In the genomic region with DNA sequence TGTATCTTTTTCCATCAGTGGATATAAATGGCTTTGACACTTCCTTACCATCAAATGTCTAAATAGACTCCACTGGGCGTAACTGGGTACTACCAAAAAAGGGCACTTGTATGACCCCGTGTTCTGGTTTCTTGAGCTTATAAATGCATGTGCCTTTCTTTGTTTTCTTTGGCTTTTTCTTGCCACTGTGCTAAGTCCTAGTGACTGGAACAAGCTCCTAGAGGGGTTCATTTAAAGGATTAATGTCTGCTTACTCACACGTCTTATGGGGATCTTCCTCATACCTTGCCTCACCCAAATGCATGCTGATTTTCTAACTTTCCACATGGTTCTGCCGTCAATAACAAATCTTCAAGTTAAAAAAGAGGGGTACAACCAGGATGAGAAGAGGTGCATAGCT, we compare ENCODE assay signal across 23 cellular contexts. TPM values are rescaled to one million over a fixed set of nuclear protein-coding genes. Genes with fewer than 3 reads are reported as not detected.
DNase-seq lines count a peak whose midpoint lies in the region; ATAC-seq, FAIRE-seq and TF ChIP-seq lines count a peak whose summit lies in the region.
"Had no signal": no experiment of that assay in that cellular context is flagged by ENCODE, and none has a peak within 500 bp of the region (broad histone marks: within the 10 kb centered on the region; RNA-seq: fewer than 3 reads in every experiment).

No MANE protein-coding gene starts in this region.

- H3K27me3 ChIP-seq in H9 (ENCODE audit: insufficient read depth, low read length) (no peaks in the 10 kb centered on the region), neural progenitor cell (peaks cover 19% of the 10 kb centered on the region), gastrocnemius medialis (no peaks in the 10 kb centered on the region), GM23248 (replicated peaks; ENCODE audit: insufficient read depth) (no peaks in the 10 kb centered on the region), lower lobe of right lung (ENCODE audit: low read depth) (no peaks in the 10 kb centered on the region)
- H3K27me3 ChIP-seq: BE2C, SJCRH30 had no signal

- H3K4me1 ChIP-seq in H9 (ENCODE audit: insufficient read depth, low read length) (peaks cover 22% of the 10 kb centered on the region; the same call in 1 of the 2 replicates), neural progenitor cell (peaks cover 60% of the 10 kb centered on the region), gastrocnemius medialis (peaks cover 9 to 24% of the 10 kb centered on the region in 2 donors), GM23248 (ENCODE audit: insufficient read depth) (no peaks in the 10 kb centered on the region), lower lobe of right lung (no peaks in the 10 kb centered on the region), kidney (ENCODE audit: control insufficient read depth in 1 of 2, insufficient read depth in 1 of 2, low read depth in 1 of 2, low read length in 2 of 2) (no peaks in the 10 kb centered on the region)
- H3K4me1 ChIP-seq: BE2C, Caco-2, SJCRH30 had no signal

- TF ChIP-seq POLR2A in gastrocnemius medialis (IDR thresholded peaks at IDR 0.05), result no peak

- no peak overlapping the region for H3K9ac ChIP-seq in H9 (ENCODE audit: extremely low read depth, insufficient read length, low read length)
- no peak overlapping the region for H3K9ac ChIP-seq in neural progenitor cell
- no peak overlapping the region for H3K9ac ChIP-seq in GM23248
- H3K9ac ChIP-seq in kidney (ENCODE audit: low read length in 2 of 2), result no peak overlapping the region

- no peak overlapping the region for H4K91ac ChIP-seq in H9 (ENCODE audit: insufficient read length, low read depth, low read length)

- peaks cover 77% of the 10 kb centered on the region for H3F3A ChIP-seq in neural progenitor cell (ENCODE audit: low read depth)
- H3F3A ChIP-seq in GM23248 (ENCODE audit: insufficient read depth), result no peaks in the 10 kb centered on the region

- no peaks in the 10 kb centered on the region for H3K79me1 ChIP-seq in H9 (ENCODE audit: insufficient read depth, low read depth, low read length, poor library complexity, severe bottlenecking)

- H4K5ac ChIP-seq in H9 (ENCODE audit: insufficient read length, low read depth, low read length), result no peak overlapping the region

- H3K27ac Mint-ChIP-seq in H9, result peak overlapping the region in 2 of 3 experiments; percentile 25 to 73; a peak in 3 of 7 replicates
- H3K27ac Mint-ChIP-seq in brain, result peak overlapping the region; percentile 22 to 93 (median 80)
- H3K27ac Mint-ChIP-seq in neural progenitor cell, result peak overlapping the region; percentile 78

- H4K8ac ChIP-seq in H9 (replicated peaks; ENCODE audit: insufficient read length, low read depth, low read length), result no peak overlapping the region

- H3K36me3 ChIP-seq in neural progenitor cell (no peaks in the 10 kb centered on the region), gastrocnemius medialis (no peaks in the 10 kb centered on the region), GM23248 (ENCODE audit: low read depth) (no peaks in the 10 kb centered on the region), lower lobe of right lung (no peaks in the 10 kb centered on the region), kidney (ENCODE audit: control insufficient read depth in 1 of 2, insufficient read depth in 2 of 2, low read length in 2 of 2) (no peaks in the 10 kb centered on the region)
- H3K36me3 ChIP-seq: BE2C, SJCRH30 had no signal

- no peak overlapping the region for H2BK15ac ChIP-seq in H9 (ENCODE audit: low read depth, low read length)

- H3K56ac ChIP-seq in H9 (ENCODE audit: insufficient read length, low read depth, low read length), result no peak overlapping the region

- no peak overlapping the region for H3K27ac ChIP-seq in H9 (ENCODE audit: insufficient read length, low read depth, low read length)
- no peak overlapping the region for H3K27ac ChIP-seq in neural progenitor cell
- H3K27ac ChIP-seq in gastrocnemius medialis, result peak overlapping the region; percentile 78 to 89 (median 84)
- H3K27ac ChIP-seq in GM23248, result no peak overlapping the region
- no peak overlapping the region for H3K27ac ChIP-seq in lower lobe of right lung
- H3K27ac ChIP-seq in kidney (ENCODE audit: low read depth in 2 of 2, low read length in 2 of 2), result no peak overlapping the region
- H3K27ac ChIP-seq: HL-60, SJCRH30 had no signal

- ATAC-seq in gastrocnemius medialis, result no peak
- no peak for ATAC-seq in lower lobe of right lung
- ATAC-seq: GM12878, Panc1 had no signal

- H3K4me3 Mint-ChIP-seq in H9 (no peak overlapping the region), brain (peak overlapping the region in 2 of 5 experiments; percentile 23 to 53), neural progenitor cell (peak overlapping the region; percentile 15)

- no peak overlapping the region for H2BK5ac ChIP-seq in H9 (ENCODE audit: insufficient read length, low read length)

- in situ Hi-C loops in gastrocnemius medialis (cut with MboI; ENCODE audit: low sequenced_read_pairs in 4 of 4), result no loop called here
- in situ Hi-C loops in GM23248 (cut with MboI), result no loop called here

- H3K79me2 ChIP-seq in H9 (ENCODE audit: insufficient read depth, low read length), result no peaks in the 10 kb centered on the region
- no peaks in the 10 kb centered on the region for H3K79me2 ChIP-seq in neural progenitor cell (ENCODE audit: low read depth)
- no peaks in the 10 kb centered on the region for H3K79me2 ChIP-seq in GM23248 (ENCODE audit: insufficient read depth)

- H3K9me3 ChIP-seq in H9 (ENCODE audit: control insufficient read depth, low read depth, low read length) (no peaks in the 10 kb centered on the region), neural progenitor cell (ENCODE audit: low read depth) (no peaks in the 10 kb centered on the region), gastrocnemius medialis (no peaks in the 10 kb centered on the region), GM23248 (ENCODE audit: low read depth) (no peaks in the 10 kb centered on the region), lower lobe of right lung (no peaks in the 10 kb centered on the region), kidney (ENCODE audit: control insufficient read depth in 1 of 2, low read length in 2 of 2) (no peaks in the 10 kb centered on the region)
- H3K9me3 ChIP-seq: BE2C, Caco-2, SJCRH30 had no signal

- no peak overlapping the region for H3K14ac ChIP-seq in H9 (ENCODE audit: insufficient read depth, low read length)

- H3K18ac ChIP-seq in H9 (ENCODE audit: insufficient read length, low read depth, low read length), result no peak overlapping the region

- no peak overlapping the region for H3K4me2 ChIP-seq in H9 (ENCODE audit: insufficient read depth, insufficient read length, low read length)
- no peak overlapping the region for H3K4me2 ChIP-seq in neural progenitor cell
- H3K4me2 ChIP-seq in GM23248 (ENCODE audit: unreplicated experiment), result no peak overlapping the region

- no peaks in the 10 kb centered on the region; a peak in 2 of 5 replicates for H3K9me3 Mint-ChIP-seq in H9
- H3K9me3 Mint-ChIP-seq in brain, result peaks cover 3 to 36% (median 12%) of the 10 kb centered on the region in 5 experiments
- H3K9me3 Mint-ChIP-seq in neural progenitor cell, result peaks cover 15% of the 10 kb centered on the region

- H2AK5ac ChIP-seq in H9 (ENCODE audit: insufficient read length, low read length), result no peak overlapping the region

- peaks cover 0 to 7% (median 2%) of the 10 kb centered on the region in 3 experiments; a peak in 2 of 7 replicates for H3K36me3 Mint-ChIP-seq in H9 (ENCODE audit: insufficient read depth in 1 of 3, low read depth in 3 of 3)
- H3K36me3 Mint-ChIP-seq in brain, result no peaks in the 10 kb centered on the region
- H3K36me3 Mint-ChIP-seq in neural progenitor cell, result no peaks in the 10 kb centered on the region
- H3K36me3 Mint-ChIP-seq: CD4-positive, CD25-positive, alpha-beta regulatory T cell had no signal

- no peak overlapping the region for H2BK20ac ChIP-seq in H9 (ENCODE audit: low read depth, low read length, poor library complexity, severe bottlenecking)

- H4K20me1 ChIP-seq in H9 (ENCODE audit: control insufficient read depth, insufficient read depth, insufficient read length), result no peaks in the 10 kb centered on the region
- peaks cover 27% of the 10 kb centered on the region for H4K20me1 ChIP-seq in neural progenitor cell (ENCODE audit: low read depth)
- no peaks in the 10 kb centered on the region for H4K20me1 ChIP-seq in GM23248 (ENCODE audit: insufficient read depth)

- no peaks in the 10 kb centered on the region; the same call in 1 of the 2 replicates for H3K27me3 Mint-ChIP-seq in H9 (ENCODE audit: low read depth)
- H3K27me3 Mint-ChIP-seq in brain, result peaks cover 4% of the 10 kb centered on the region
- peaks cover 27% of the 10 kb centered on the region for H3K27me3 Mint-ChIP-seq in neural progenitor cell (ENCODE audit: insufficient read depth, low read depth)

- TF ChIP-seq CTCF in H9 (conservative IDR thresholded peaks at IDR 0.05) (no peak), brain (conservative IDR thresholded peaks at IDR 0.05) (no peak), neural progenitor cell (IDR thresholded peaks at IDR 0.05) (no peak), gastrocnemius medialis (IDR thresholded peaks at IDR 0.05 in 4 of 5, conservative IDR thresholded peaks at IDR 0.05 in 1 of 5) (no peak), lower lobe of right lung (IDR thresholded peaks at IDR 0.05) (no peak), kidney (IDR thresholded peaks at IDR 0.05; ENCODE audit: borderline replicate concordance, extremely low read depth, insufficient read depth) (no peak)

- H3K23me2 ChIP-seq in H9 (ENCODE audit: insufficient read length, low read depth, low read length, poor library complexity, severe bottlenecking), result no peaks in the 10 kb centered on the region

- no peak overlapping the region for H3T11ph ChIP-seq in H9 (ENCODE audit: low read length)

- no peaks in the 10 kb centered on the region for H3K9me2 ChIP-seq in GM23248 (ENCODE audit: insufficient read depth)

- WGBS in H9 (ENCODE audit: extremely low coverage, insufficient read length, low lambda C conversion rate), result no CpG with 5 or more reads among the region's 4 CpGs
- WGBS in GM23248 (ENCODE audit: low coverage in 1 of 2, low lambda C conversion rate in 2 of 2, missing lambda C conversion rate in 2 of 2), 2 experiments, result 78 to 91% methylated on average over 4 of the region's 4 CpGs

- DNase-seq in H9 (no peak), neural progenitor cell (ENCODE audit: low spot score) (no peak), gastrocnemius medialis (no peak), GM23248 (no peak), lower lobe of right lung (no peak), globus pallidus (ENCODE audit: low spot score) (no peak), kidney (no peak)
- DNase-seq: BE2C; Caco-2; CD4-positive, CD25-positive, alpha-beta regulatory T cell; GF-D8; H7; MV-4-11; NCI-H187; NCI-H2107; NCI-H2227 treated with DMSO at 0.1 percent for 48 hours; NCI-H524; SJCRH30 had no signal

- no peak overlapping the region for H2BK120ac ChIP-seq in H9 (ENCODE audit: low read depth, low read length, poor library complexity, severe bottlenecking)

- no peak for FAIRE-seq in kidney (lab: Jason Lieb, UNC)
- FAIRE-seq: A204.1, GM12878 had no signal

- H3K4me3 ChIP-seq in neural progenitor cell (no peak overlapping the region), gastrocnemius medialis (no peak overlapping the region), GM23248 (no peak overlapping the region), lower lobe of right lung (no peak overlapping the region), kidney (ENCODE audit: low read length in 2 of 2) (no peak overlapping the region)
- H3K4me3 ChIP-seq: GM12878, SJCRH30 had no signal

- H3K4me1 Mint-ChIP-seq in H9, result peaks cover 62 to 72% of the 10 kb centered on the region in 2 experiments
- peaks cover 77% of the 10 kb centered on the region for H3K4me1 Mint-ChIP-seq in brain
- H3K4me1 Mint-ChIP-seq in neural progenitor cell, result peaks cover 84% of the 10 kb centered on the region

- no peak overlapping the region for H2AFZ ChIP-seq in H9 (ENCODE audit: low read length)
- no peak overlapping the region for H2AFZ ChIP-seq in neural progenitor cell (replicated peaks)
- no peak overlapping the region for H2AFZ ChIP-seq in GM23248

- no peak overlapping the region for H2BK12ac ChIP-seq in H9 (ENCODE audit: insufficient read length, low read depth, low read length)

- H3K4ac ChIP-seq in H9 (ENCODE audit: low read depth, low read length), result no peak overlapping the region

- intact Hi-C loops in gastrocnemius medialis (cut with DNase I; ENCODE audit: low total_unique reads), result loop anchor here (5.0 kb wide), 1 partner anchor 53 kb away; no protein-coding TSS in a partner anchor
- intact Hi-C loops in lower lobe of right lung (cut with DNase I), result no loop called here
- intact Hi-C loops in kidney (cut with DNase I), result no loop called here

- no peak overlapping the region for H3K23ac ChIP-seq in H9 (ENCODE audit: insufficient read length, low read depth, low read length)

RNA-seq across cellular contexts. Expression of gene ZNF532, which starts 19.8 kb away (rescaled TPM):
- 254 and 258 TPM in 2 replicates for total RNA-seq in H9 (2021)
- 51.6 TPM for polyA plus RNA-seq in brain (ENCODE audit: insufficient read depth, low read depth, low replicate concordance)
- total RNA-seq in neural progenitor cell (ENCODE audit: low replicate concordance), result 121 and 137 TPM in 2 replicates
- 100 to 1,000 TPM in 1 of 4 donors, 10 to 100 TPM in 3; 54.7 to 124 (median 91.2) TPM for total RNA-seq in gastrocnemius medialis
- total RNA-seq in GM23248 (2014; rRNA removed; shearing (Covaris generic)), result 19.0 and 31.9 TPM in 2 replicates
- 13.2 and 14.3 TPM in 2 replicates for polyA plus RNA-seq in GM23248 (2016; fragmentation: Nextera tagmentation; extraction: Ambion mirVana)
- total RNA-seq in lower lobe of right lung, result 54.0 TPM
- total RNA-seq in kidney, result 76.3 TPM
- polyA plus RNA-seq in kidney (ENCODE audit: insufficient read depth, low read depth, low replicate concordance), result 5.7 TPM

Comparison
In these comparisons a context has a peak if more than half of its experiments do, and no peak if none do; other contexts are left out.
1. H3K27ac ChIP-seq: peak in gastrocnemius medialis (4 of 4); none in H9 (single experiment), neural progenitor cell (single experiment), GM23248 (single experiment), lower lobe of right lung (single experiment) and kidney (0 of 2).
2. Peak in every context shown above with its lines, with median percentiles within 50 percentile points of each other: H3K27ac Mint-ChIP-seq.